Comparison of ENCODE assay signal across 8 cellular contexts in genomic region chr3:44338010-44338827, GRCh38. TPM values are rescaled to one million over a fixed set of nuclear protein-coding genes. Genes with fewer than 3 reads are reported as not detected.
DNase-seq lines count a peak whose midpoint lies in the region; ATAC-seq, FAIRE-seq and TF ChIP-seq lines count a peak whose summit lies in the region.

TSS of gene TCAIM (plus strand) at chr3:44338766. CDS start at chr3:44354783, 16,017 bp downstream.

- TF ChIP-seq CTCF in progenitor cell of endocrine pancreas (IDR thresholded peaks at IDR 0.05; ENCODE audit: unreplicated experiment): no peak

- H3K36me3 Mint-ChIP-seq in progenitor cell of endocrine pancreas (ENCODE audit: insufficient read depth): peaks cover 1% of the 10 kb centered on the region

- H3K4me3 Mint-ChIP-seq in progenitor cell of endocrine pancreas (ENCODE audit: low read depth): peak within 1 kb of the TSS; percentile 94

- peak; percentile 93 for DNase-seq in GM12892 (ENCODE audit: insufficient read length)
- peak; percentile 95 for DNase-seq in NCI-H146 (lab: John Stamatoyannopoulos, UW)
- peak; percentile 99 for DNase-seq in T-helper 1 cell
- DNase-seq in amniotic epithelial cell (ENCODE audit: low read depth): peak; percentile 95
- peak; percentile 99 for DNase-seq in left cardiac atrium
- peak; percentile 98 for DNase-seq in progenitor cell of endocrine pancreas (ENCODE audit: low spot score, unreplicated experiment)
- DNase-seq in ureter (ENCODE audit: low spot score): peak; percentile 97

- no peaks in the 10 kb centered on the region for H3K9me3 Mint-ChIP-seq in progenitor cell of endocrine pancreas (ENCODE audit: low read depth)

- H3K4me1 Mint-ChIP-seq in progenitor cell of endocrine pancreas (ENCODE audit: low read depth): peaks cover 24% of the 10 kb centered on the region

- intact Hi-C loops in left cardiac atrium (cut with DNase I): loop anchor here in 1 of 2 donors (10.0 kb wide), 2 partner anchors 137 to 177 kb away; partner anchors contain the start of gene ZNF445

- peak; percentile 99 for FAIRE-seq in GM12892 (lab: Jason Lieb, UNC)

- H3K27ac Mint-ChIP-seq in progenitor cell of endocrine pancreas: peak within 1 kb of the TSS; percentile 99

- TF ChIP-seq POLR2A in GM12892 (IDR thresholded peaks at IDR 0.05; ENCODE audit: low read depth, low read length): peak; percentile 91

- ATAC-seq in HG02852 (IDR thresholded peaks at IDR 0.05; ENCODE audit: unreplicated experiment): peak; percentile 92
- peak; percentile 97 to 98 for ATAC-seq in left cardiac atrium

- H3K27me3 Mint-ChIP-seq in progenitor cell of endocrine pancreas: no peaks in the 10 kb centered on the region

RNA-seq across cellular contexts. Expression of gene TCAIM, which starts in this region (rescaled TPM):
- polyA plus RNA-seq in GM12892 (2012; ENCODE audit: missing spikeins): 16.9 TPM
- 10 to 100 TPM; 22.9 to 26.7 TPM for total RNA-seq in left cardiac atrium
- 33.8 and 34.1 TPM in 2 replicates for total RNA-seq in progenitor cell of endocrine pancreas
- total RNA-seq in ureter: 40.6 TPM

Comparison
In these comparisons a context has a peak if more than half of its experiments do, and no peak if none do; other contexts are left out.
1. Peak in every context shown above with its lines: DNase-seq and ATAC-seq.